22 cellular contexts compared by ENCODE assay signal in genomic region chr2:235382091-235383000, GRCh38.
DNase-seq lines count a peak whose midpoint lies in the region; ATAC-seq, FAIRE-seq and TF ChIP-seq lines count a peak whose summit lies in the region.
"Had no signal": no experiment of that assay in that cellular context is flagged by ENCODE, and none has a peak within 500 bp of the region (broad histone marks: within the 10 kb centered on the region; RNA-seq: fewer than 3 reads in every experiment).

No MANE protein-coding gene starts in this region.

- no peak overlapping the region for H3K4me3 Mint-ChIP-seq in nephron
- H3K4me3 Mint-ChIP-seq: CD4-positive, alpha-beta T cell had no signal

- CTCF ChIA-PET in A549 (lab: Yijun Ruan, JAX): no interaction called here

- no peak overlapping the region for H3K4me3 ChIP-seq in A549
- no peak overlapping the region for H3K4me3 ChIP-seq in MG63
- H3K4me3 ChIP-seq in uterus: no peak overlapping the region
- H3K4me3 ChIP-seq: Peyer's patch had no signal

- peaks cover 20% of the 10 kb centered on the region for H3K4me1 ChIP-seq in A549
- H3K4me1 ChIP-seq in uterus: no peaks in the 10 kb centered on the region
- H3K4me1 ChIP-seq: BE2C, Caco-2, Peyer's patch had no signal

- TF ChIP-seq CTCF in A549 (IDR thresholded peaks at IDR 0.05) (no peak), nephron (IDR thresholded peaks at IDR 0.05; ENCODE audit: unreplicated experiment in 3 of 3) (no peak), D721Med (IDR thresholded peaks at IDR 0.05; ENCODE audit: insufficient read depth, missing control alignments) (no peak), GM10266 (IDR thresholded peaks at IDR 0.05; ENCODE audit: control insufficient read depth, insufficient read depth, low read depth, missing control alignments) (no peak), uterus (IDR thresholded peaks at IDR 0.05) (no peak)

- H3K9me3 ChIP-seq in A549 (no peaks in the 10 kb centered on the region), MG63 (no peaks in the 10 kb centered on the region), uterus (no peaks in the 10 kb centered on the region)
- H3K9me3 ChIP-seq: BE2C, Caco-2, Peyer's patch had no signal

- H3K4me2 ChIP-seq in A549: no peak overlapping the region

- WGBS in A549 (ENCODE audit: missing lambda C conversion rate): 80% methylated on average over 10 of the region's 10 CpGs

- no peak for DNase-seq in A549 (ENCODE audit: low read depth in 1 of 2, low spot score in 1 of 2)
- DNase-seq in MG63: peak; percentile 33
- DNase-seq in kidney tubule cell (ENCODE audit: low spot score): peak; percentile 16
- DNase-seq in D721Med (ENCODE audit: insufficient read length, low spot score): no peak
- DNase-seq in HK-2 (ENCODE audit: unreplicated experiment): no peak
- no peak for DNase-seq in GM10266 (ENCODE audit: extremely low spot score)
- no peak for DNase-seq in uterus
- DNase-seq: 8988T; BE2C; Caco-2; CD4-positive, alpha-beta T cell; DMS153; HCEC 1CT; NCI-H1930; NCI-H2171; NCI-H69; NK-92 treated with Interleukin-12 subunit alpha and Interleukin-12 subunit beta, amount 100 ng/mL, for 24 hours; Peyer's patch had no signal

- ATAC-seq in A549: no peak
- ATAC-seq: Right ventricle myocardium inferior had no signal

- H3K36me3 ChIP-seq in MG63 (no peaks in the 10 kb centered on the region), uterus (no peaks in the 10 kb centered on the region)
- H3K36me3 ChIP-seq: BE2C, Peyer's patch had no signal

- peaks cover 10% of the 10 kb centered on the region for H3K27me3 Mint-ChIP-seq in nephron (ENCODE audit: low read depth)

- H3K27ac ChIP-seq in A549 (no peak overlapping the region; a peak in 1 of 6 replicates), uterus (no peak overlapping the region)
- H3K27ac ChIP-seq: Peyer's patch had no signal

- no peaks in the 10 kb centered on the region for H3K27me3 ChIP-seq in MG63
- no peaks in the 10 kb centered on the region for H3K27me3 ChIP-seq in uterus
- H3K27me3 ChIP-seq: Peyer's patch had no signal

- TF ChIP-seq RAD21 in A549 (conservative IDR thresholded peaks at IDR 0.05 in 1 of 2, IDR thresholded peaks at IDR 0.05 in 1 of 2): no peak

- H3K27ac Mint-ChIP-seq in nephron: peak overlapping the region in 2 of 3 experiments; percentile 51 to 69
- H3K27ac Mint-ChIP-seq: CD4-positive, alpha-beta T cell had no signal

- H3K4me1 Mint-ChIP-seq in nephron: peaks cover 20% of the 10 kb centered on the region

- FAIRE-seq in A549 (lab: Jason Lieb, UNC) (no peak), D721Med (lab: Jason Lieb, UNC) (no peak)
- FAIRE-seq: GM12891, GM19239 had no signal

- H3K36me3 Mint-ChIP-seq in nephron (ENCODE audit: low read depth): no peaks in the 10 kb centered on the region

- POLR2A ChIA-PET in A549 (lab: Yijun Ruan, JAX): no interaction called here

- no peak for TF ChIP-seq POLR2A in A549 (IDR thresholded peaks at IDR 0.05; ENCODE audit: low read length)
- TF ChIP-seq POLR2A in uterus (IDR thresholded peaks at IDR 0.05): no peak

- H3K9me3 Mint-ChIP-seq in nephron: no peaks in the 10 kb centered on the region
- H3K9me3 Mint-ChIP-seq: CD4-positive, alpha-beta T cell had no signal

- intact Hi-C loops in uterus (cut with DNase I; ENCODE audit: low total_unique reads): no loop called here

- TF ChIP-seq EP300 in A549 (IDR thresholded peaks at IDR 0.05): no peak

TF ChIP-seq in A549, 52 proteins besides CTCF, POLR2A, EP300 and RAD21:
- TF ChIP-seq HES2 (IDR thresholded peaks at IDR 0.05) (no peak), MAFK (IDR thresholded peaks at IDR 0.05; ENCODE audit: partially characterized antibody) (peak; percentile 95)

Comparison
In these comparisons a context has a peak if more than half of its experiments do, and no peak if none do; other contexts are left out.
1. DNase-seq: peak in MG63 (single experiment) and kidney tubule cell (single experiment); none in A549 (0 of 2), D721Med (single experiment), HK-2 (single experiment), GM10266 (single experiment) and uterus (0 of 2).